In the genomic region with DNA sequence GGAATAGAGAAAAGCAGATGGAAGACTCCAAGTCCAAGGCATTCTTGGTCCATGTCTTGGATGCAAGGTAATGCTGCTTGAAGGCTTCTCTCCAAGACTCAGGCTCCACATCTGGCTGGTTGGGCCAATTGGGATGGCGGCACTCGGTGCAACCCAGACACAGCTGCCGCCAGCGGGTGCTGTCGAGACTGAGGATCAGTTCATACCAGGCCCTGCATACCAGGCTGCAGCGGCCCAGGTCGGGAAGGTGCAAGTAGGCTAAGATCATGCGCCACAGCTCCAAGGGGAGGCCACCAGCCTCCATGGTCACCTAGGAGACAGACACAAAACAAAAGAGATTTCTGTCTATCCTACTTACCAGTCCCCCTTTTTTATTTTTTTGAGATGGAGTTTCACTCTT, we compare ENCODE assay signal across 22 cellular contexts. TPM values are rescaled to one million over a fixed set of nuclear protein-coding genes. Genes with fewer than 3 reads are reported as not detected.
DNase-seq lines count a peak whose midpoint lies in the region; ATAC-seq and TF ChIP-seq lines count a peak whose summit lies in the region.
"Had no signal": no experiment of that assay in that cellular context is flagged by ENCODE, and none has a peak within 500 bp of the region (broad histone marks: within the 10 kb centered on the region; RNA-seq: fewer than 3 reads in every experiment).

No MANE protein-coding gene starts in this region.

- BruUV-seq in MCF 10A (replicated peaks; lab: Mats Ljungman, UMichigan): no TSS peak

- H3K4me1 Mint-ChIP-seq in MCF 10A (ENCODE audit: insufficient read depth, unreplicated experiment): no peaks in the 10 kb centered on the region
- peaks cover 10 to 28% of the 10 kb centered on the region in 2 donors for H3K4me1 Mint-ChIP-seq in stimulated activated naive B cell treated with anti-CD40 and anti-IgM and Interleukin-4, amounts not matched to agents 10 μg/mL and 1 μg/mL and 100 μg/mL, for 72 hours
- no peaks in the 10 kb centered on the region for H3K4me1 Mint-ChIP-seq in CD14-positive monocyte
- H3K4me1 Mint-ChIP-seq: CD4-positive, CD25-positive, alpha-beta regulatory T cell; CD8-positive, alpha-beta memory T cell; H9 had no signal

- 98% methylated on average over 6 to 7 of the region's 8 CpGs for WGBS in esophagus squamous epithelium, 2 donors

- no peak overlapping the region for H3K4me3 ChIP-seq in breast epithelium
- no peak overlapping the region for H3K4me3 ChIP-seq in esophagus squamous epithelium
- H3K4me3 ChIP-seq: BLaER1, GM12878 had no signal

- H3K9me3 Mint-ChIP-seq in MCF 10A (ENCODE audit: unreplicated experiment): no peaks in the 10 kb centered on the region
- no peaks in the 10 kb centered on the region for H3K9me3 Mint-ChIP-seq in stimulated activated naive B cell treated with anti-CD40 and anti-IgM and Interleukin-4, amounts not matched to agents 10 μg/mL and 1 μg/mL and 100 μg/mL, for 72 hours
- H3K9me3 Mint-ChIP-seq in CD14-positive monocyte: no peaks in the 10 kb centered on the region
- H3K9me3 Mint-ChIP-seq: CD4-positive, CD25-positive, alpha-beta regulatory T cell; CD8-positive, alpha-beta memory T cell; H9; IgD-negative memory B cell had no signal

- no peak for TF ChIP-seq CTCF in breast epithelium (IDR thresholded peaks at IDR 0.05)
- TF ChIP-seq CTCF in MCF 10A (IDR thresholded peaks at IDR 0.05; ENCODE audit: unreplicated experiment): no peak
- TF ChIP-seq CTCF in esophagus squamous epithelium (IDR thresholded peaks at IDR 0.05): no peak
- TF ChIP-seq CTCF in CD14-positive monocyte (IDR thresholded peaks at IDR 0.05): no peak

- H3K4me1 ChIP-seq in breast epithelium (no peaks in the 10 kb centered on the region), esophagus squamous epithelium (peaks cover 7 to 43% (median 9%) of the 10 kb centered on the region in 3 donors)
- H3K4me1 ChIP-seq: BLaER1 had no signal

- POLR2A ChIA-PET in MCF 10A (lab: Yijun Ruan, JAX): no interaction called here

- peak overlapping the region; percentile 28 to 33 for H3K27ac ChIP-seq in breast epithelium
- H3K27ac ChIP-seq in esophagus squamous epithelium: peak overlapping the region; percentile 14 to 83 (median 53)
- H3K27ac ChIP-seq: BLaER1 had no signal

- H3K4me3 Mint-ChIP-seq in MCF 10A (ENCODE audit: unreplicated experiment): no peak overlapping the region
- H3K4me3 Mint-ChIP-seq in stimulated activated naive B cell treated with anti-CD40 and anti-IgM and Interleukin-4, amounts not matched to agents 10 μg/mL and 1 μg/mL and 100 μg/mL, for 72 hours: no peak overlapping the region
- H3K4me3 Mint-ChIP-seq in CD14-positive monocyte: no peak overlapping the region
- H3K4me3 Mint-ChIP-seq: CD4-positive, CD25-positive, alpha-beta regulatory T cell; CD8-positive, alpha-beta memory T cell; H9; IgD-negative memory B cell had no signal

- H3K9me3 ChIP-seq in breast epithelium: no peaks in the 10 kb centered on the region
- H3K9me3 ChIP-seq in esophagus squamous epithelium: no peaks in the 10 kb centered on the region

- TF ChIP-seq POLR2A in breast epithelium (IDR thresholded peaks at IDR 0.05) (no peak), esophagus squamous epithelium (IDR thresholded peaks at IDR 0.05) (no peak)

- no peak for ATAC-seq in stimulated activated naive B cell treated with anti-CD40 and anti-IgM and Interleukin-4, amounts not matched to agents 10 μg/mL and 1 μg/mL and 100 μg/mL, for 72 hours (replicated peaks)
- no peak for ATAC-seq in GM18861 (IDR thresholded peaks at IDR 0.05; ENCODE audit: unreplicated experiment)
- ATAC-seq in HG03045 (IDR thresholded peaks at IDR 0.05; ENCODE audit: unreplicated experiment): no peak
- ATAC-seq: GM12878, HepG2 had no signal

- CTCF ChIA-PET in MCF 10A (lab: Yijun Ruan, JAX): no interaction called here

- H3K36me3 Mint-ChIP-seq in MCF 10A (ENCODE audit: insufficient read depth, unreplicated experiment): no peaks in the 10 kb centered on the region
- H3K36me3 Mint-ChIP-seq in stimulated activated naive B cell treated with anti-CD40 and anti-IgM and Interleukin-4, amounts not matched to agents 10 μg/mL and 1 μg/mL and 100 μg/mL, for 72 hours: peaks cover 45 to 50% of the 10 kb centered on the region in 2 donors
- peaks cover 0 to 4% of the 10 kb centered on the region in 2 donors for H3K36me3 Mint-ChIP-seq in CD14-positive monocyte

- DNase-seq in breast epithelium (ENCODE audit: low spot score in 2 of 2): no peak
- no peak for DNase-seq in MCF 10A (ENCODE audit: unreplicated experiment)
- no peak for DNase-seq in esophagus squamous epithelium (lab: John Stamatoyannopoulos, UW)
- no peak for DNase-seq in stimulated activated naive B cell treated with anti-CD40 and anti-IgM and Interleukin-4, amounts not matched to agents 10 μg/mL and 1 μg/mL and 100 μg/mL, for 72 hours
- DNase-seq in CD14-positive monocyte (ENCODE audit: low spot score): no peak
- no peak for DNase-seq in NCI-H2081 treated with DMSO at 0.1 percent for 48 hours (lab: John Stamatoyannopoulos, UW)
- DNase-seq: 8988T; CD4-positive, CD25-positive, alpha-beta regulatory T cell; CD8-positive, alpha-beta memory T cell; COR-L47; DMS 273 treated with DMSO at 0.1 percent for 48 hours; DMS53; DND-41; EL; GOT3; H9 had no signal

- H3K27me3 ChIP-seq in breast epithelium (no peaks in the 10 kb centered on the region), esophagus squamous epithelium (no peaks in the 10 kb centered on the region)
- H3K27me3 ChIP-seq: BLaER1 had no signal

- no peak overlapping the region for H3K27ac Mint-ChIP-seq in MCF 10A (ENCODE audit: low read depth, unreplicated experiment)
- peak overlapping the region; percentile 37 for H3K27ac Mint-ChIP-seq in stimulated activated naive B cell treated with anti-CD40 and anti-IgM and Interleukin-4, amounts not matched to agents 10 μg/mL and 1 μg/mL and 100 μg/mL, for 72 hours
- no peak overlapping the region for H3K27ac Mint-ChIP-seq in CD14-positive monocyte
- H3K27ac Mint-ChIP-seq: CD4-positive, CD25-positive, alpha-beta regulatory T cell; CD8-positive, alpha-beta memory T cell had no signal

- no peaks in the 10 kb centered on the region for H3K36me3 ChIP-seq in breast epithelium
- H3K36me3 ChIP-seq in esophagus squamous epithelium: peaks cover 0 to 40% (median 6%) of the 10 kb centered on the region in 3 donors

- H3K27me3 Mint-ChIP-seq in MCF 10A (ENCODE audit: insufficient read depth, unreplicated experiment) (no peaks in the 10 kb centered on the region), CD14-positive monocyte (ENCODE audit: low read depth in 3 of 3) (peaks cover 0 to 4% (median 2%) of the 10 kb centered on the region in 3 donors)
- H3K27me3 Mint-ChIP-seq in stimulated activated naive B cell treated with anti-CD40 and anti-IgM and Interleukin-4, amounts not matched to agents 10 μg/mL and 1 μg/mL and 100 μg/mL, for 72 hours: no peaks in the 10 kb centered on the region
- H3K27me3 Mint-ChIP-seq: IgD-negative memory B cell had no signal

- intact Hi-C loops in breast epithelium (cut with DNase I; ENCODE audit: low total_unique reads): no loop called here
- intact Hi-C loops in MCF 10A (cut with micrococcal nuclease): no loop called here
- intact Hi-C loops in esophagus squamous epithelium (cut with DNase I): no loop called here
- intact Hi-C loops in CD14-positive monocyte (cut with micrococcal nuclease): no loop called here

RNA-seq across cellular contexts. Expression of a gene that starts 34.7 kb away (rescaled TPM):
- total RNA-seq in breast epithelium: 1 to 10 TPM; 5.1 to 6.9 (median 5.9) TPM
- total RNA-seq in MCF 10A (2022): 3.4 and 4.6 TPM in 2 replicates
- total RNA-seq in esophagus squamous epithelium: 1 to 10 TPM; 3.4 to 6.0 (median 4.4) TPM
- under 1 TPM in 1 of 2 donors, not detected in 1; 0.08 TPM for polyA plus RNA-seq in CD14-positive monocyte

RNA-seq across cellular contexts. Expression of a gene that starts 50.9 kb away (rescaled TPM):
- total RNA-seq in breast epithelium (100 to 1,000 TPM in 1 of 3 donors, 10 to 100 TPM in 2; 71.9 to 105 (median 72.0) TPM), MCF 10A (2022) (151 and 164 TPM in 2 replicates), esophagus squamous epithelium (100 to 1,000 TPM in 2 of 4 donors, 10 to 100 TPM in 2; 25.1 to 129 (median 105) TPM)
- 100 to 1,000 TPM; 112 to 117 TPM for polyA plus RNA-seq in CD14-positive monocyte

RNA-seq across cellular contexts. Expression of a gene that starts 55.7 kb away (rescaled TPM):
- total RNA-seq in breast epithelium: 10 to 100 TPM; 28.8 to 33.9 (median 30.8) TPM
- total RNA-seq in MCF 10A (2022): 29.7 and 50.3 TPM in 2 replicates
- 10 to 100 TPM; 11.6 to 31.1 (median 15.2) TPM for total RNA-seq in esophagus squamous epithelium
- polyA plus RNA-seq in CD14-positive monocyte: 1 to 10 TPM; 2.3 to 2.4 TPM
